1 cellular context compared by ENCODE assay signal in genomic region chr20:13222319-13222716, GRCh38.
TF ChIP-seq lines count a peak whose summit lies in the region.

No MANE protein-coding gene starts in this region.

TF ChIP-seq in H1, 55 proteins besides CTCF, POLR2A, EP300 and RAD21:
- TF ChIP-seq SP1 (IDR thresholded peaks at IDR 0.05; ENCODE audit: low read depth, low read length) (no peak), CHD1 (IDR thresholded peaks at IDR 0.05; ENCODE audit: low read depth, low read length) (no peak), BACH1 (IDR thresholded peaks at IDR 0.05; ENCODE audit: low read length) (no peak), POLR2AphosphoS5 (IDR thresholded peaks at IDR 0.05; ENCODE audit: low read depth, low read length) (no peak), RNF2 (IDR thresholded peaks at IDR 0.05; ENCODE audit: borderline replicate concordance, low read depth, low read length, missing control alignments, poor library complexity, severe bottlenecking) (peak; percentile 8), CEBPB (IDR thresholded peaks at IDR 0.05; ENCODE audit: low read depth, low read length) (no peak), PHF8 (conservative IDR thresholded peaks at IDR 0.05; ENCODE audit: low read depth, low read length) (no peak), MAFK (IDR thresholded peaks at IDR 0.05; ENCODE audit: low read depth, low read length) (no peak), BRCA1 (IDR thresholded peaks at IDR 0.05; ENCODE audit: low read depth, low read length) (no peak), SRF (IDR thresholded peaks at IDR 0.05; ENCODE audit: low read depth, low read length) (no peak), SP2 (IDR thresholded peaks at IDR 0.05; ENCODE audit: low read length) (no peak), RFX5 (IDR thresholded peaks at IDR 0.05; ENCODE audit: borderline replicate concordance, low read depth, low read length) (no peak), SP4 (IDR thresholded peaks at IDR 0.05; ENCODE audit: low read length) (no peak), CHD7 (IDR thresholded peaks at IDR 0.05; ENCODE audit: insufficient replicate concordance, low read length) (no peak), TEAD4 (IDR thresholded peaks at IDR 0.05; ENCODE audit: low read depth, low read length) (no peak), TAF1 (IDR thresholded peaks at IDR 0.05; ENCODE audit: low read depth, low read length) (no peak), ZNF274 (IDR thresholded peaks at IDR 0.05; ENCODE audit: borderline replicate concordance, extremely low read depth, low read length) (no peak), JUND (IDR thresholded peaks at IDR 0.05; ENCODE audit: low read length) (no peak), ASH2L (IDR thresholded peaks at IDR 0.05; ENCODE audit: low read length) (peak; percentile 73), CREB1 (IDR thresholded peaks at IDR 0.05) (no peak), JUN (IDR thresholded peaks at IDR 0.05; ENCODE audit: low read depth, low read length) (no peak), EZH2 (IDR thresholded peaks at IDR 0.05; ENCODE audit: low read depth, low read length, severe bottlenecking) (peak; percentile 29), SUZ12 (IDR thresholded peaks at IDR 0.05; ENCODE audit: low read length) (0 out of 2 replicates have a peak, but pooled peaks have one; percentile 13), CTBP2 (IDR thresholded peaks at IDR 0.05; ENCODE audit: borderline replicate concordance, insufficient read depth, insufficient read length, low read length) (no peak), CBX5 (IDR thresholded peaks at IDR 0.05; ENCODE audit: low read depth, low read length) (no peak), KDM4A (IDR thresholded peaks at IDR 0.05; ENCODE audit: low read depth, low read length, severe bottlenecking) (no peak), ATF2 (IDR thresholded peaks at IDR 0.05; ENCODE audit: low read length) (no peak), NRF1 (IDR thresholded peaks at IDR 0.05; ENCODE audit: low read depth, low read length) (no peak)
